ENCODE assay signal across 1 cellular context in genomic region chr2:113024730-113025129, GRCh38.
A peak's percentile ranks its signal among the peaks of the same experiment; 100 is the strongest.
TF ChIP-seq lines count a peak whose summit lies in the region.

No MANE protein-coding gene starts in this region.

TF ChIP-seq in HepG2, 621 proteins besides CTCF, POLR2A, EP300 and RAD21:
- TF ChIP-seq RXRB (CRISPR knock-in tag; IDR thresholded peaks at IDR 0.05; ENCODE audit: borderline replicate concordance): no peak
- no peak for TF ChIP-seq JUND (CRISPR knock-in tag; IDR thresholded peaks at IDR 0.05)
- TF ChIP-seq NFE2L2 (IDR thresholded peaks at IDR 0.05; ENCODE audit: low read length): 0 out of 2 replicates have a peak, but pooled peaks have one; percentile 29
- no peak for TF ChIP-seq KDM5A (IDR thresholded peaks at IDR 0.05; ENCODE audit: borderline replicate concordance, low read length)
- TF ChIP-seq DMTF1 (CRISPR knock-in tag; IDR thresholded peaks at IDR 0.05): no peak
- TF ChIP-seq ZNF549 (CRISPR knock-in tag; IDR thresholded peaks at IDR 0.05): no peak
- peak in 1 of 2 experiments; percentile 24; a peak in 1 of 4 replicates for TF ChIP-seq MAFK (conservative IDR thresholded peaks at IDR 0.05 in 1 of 2, IDR thresholded peaks at IDR 0.05 in 1 of 2; ENCODE audit: low read length in 2 of 2)
- no peak for TF ChIP-seq TMF1 (CRISPR knock-in tag; IDR thresholded peaks at IDR 0.05; ENCODE audit: low read depth)
